Comparison of ENCODE assay signal across 16 cellular contexts in the genomic region with DNA sequence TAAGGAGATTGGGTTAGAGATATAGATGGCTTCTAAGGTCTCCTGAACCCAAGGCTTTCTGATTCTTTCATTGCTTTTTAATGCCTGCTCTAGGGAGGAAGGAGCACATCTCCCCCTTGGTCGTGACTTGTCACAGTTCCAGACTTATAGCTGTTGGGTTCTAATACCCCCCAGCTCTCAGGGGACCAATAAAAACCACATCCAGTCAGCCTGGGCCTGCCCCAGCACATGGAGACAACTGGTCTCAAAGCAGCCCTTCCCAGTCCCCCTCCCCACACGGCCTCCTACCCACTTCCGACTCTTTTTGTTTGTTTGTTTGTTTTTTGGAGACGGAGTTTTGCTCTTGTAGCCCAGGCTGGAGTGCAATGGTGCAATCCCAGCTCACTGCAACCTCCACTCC. TPM values are rescaled to one million over a fixed set of nuclear protein-coding genes. Genes with fewer than 3 reads are reported as not detected.
A peak's percentile ranks its signal among the peaks of the same experiment; 100 is the strongest.
DNase-seq lines count a peak whose midpoint lies in the region; ATAC-seq and TF ChIP-seq lines count a peak whose summit lies in the region.
"Had no signal": no experiment of that assay in that cellular context is flagged by ENCODE, and none has a peak within 500 bp of the region (broad histone marks: within the 10 kb centered on the region; RNA-seq: fewer than 3 reads in every experiment).

No MANE protein-coding gene starts in this region.

- no peaks in the 10 kb centered on the region for H3K27me3 ChIP-seq in upper lobe of right lung
- H3K27me3 ChIP-seq: Peyer's patch had no signal

- no peaks in the 10 kb centered on the region for H3K9me3 ChIP-seq in upper lobe of right lung
- H3K9me3 ChIP-seq: Peyer's patch had no signal

- H3K27me3 Mint-ChIP-seq in stimulated activated naive CD8-positive, alpha-beta T cell treated with anti-CD3 and anti-CD28 coated beads, Interleukin-15, Interleukin-2, amounts not matched to agents 100 ng/mL and 50 ng/mL, for 24 hours: no peaks in the 10 kb centered on the region
- H3K27me3 Mint-ChIP-seq in stimulated activated naive CD8-positive, alpha-beta T cell treated with anti-CD3 and anti-CD28 coated beads, Interleukin-15, amount 100 ng/mL, for 72 hours: no peaks in the 10 kb centered on the region
- no peaks in the 10 kb centered on the region for H3K27me3 Mint-ChIP-seq in chondrocyte (ENCODE audit: low read depth)

- no peak overlapping the region for H3K4me3 Mint-ChIP-seq in stimulated activated naive CD8-positive, alpha-beta T cell treated with anti-CD3 and anti-CD28 coated beads, Interleukin-15, Interleukin-2, amounts not matched to agents 100 ng/mL and 50 ng/mL, for 24 hours
- no peak overlapping the region for H3K4me3 Mint-ChIP-seq in stimulated activated naive CD8-positive, alpha-beta T cell treated with anti-CD3 and anti-CD28 coated beads, Interleukin-15, amount 100 ng/mL, for 72 hours
- H3K4me3 Mint-ChIP-seq in chondrocyte (ENCODE audit: unreplicated experiment): no peak overlapping the region

- ATAC-seq in stimulated activated naive CD8-positive, alpha-beta T cell treated with anti-CD3 and anti-CD28 coated beads, Interleukin-15, amount 100 ng/mL, for 72 hours: no peak
- ATAC-seq in upper lobe of right lung (no peak), HG02623 (IDR thresholded peaks at IDR 0.05; ENCODE audit: unreplicated experiment) (no peak), left lobe of liver (no peak)

- H3K4me1 Mint-ChIP-seq in stimulated activated naive CD8-positive, alpha-beta T cell treated with anti-CD3 and anti-CD28 coated beads, Interleukin-15, Interleukin-2, amounts not matched to agents 100 ng/mL and 50 ng/mL, for 24 hours (ENCODE audit: low read depth): no peaks in the 10 kb centered on the region
- no peaks in the 10 kb centered on the region for H3K4me1 Mint-ChIP-seq in stimulated activated naive CD8-positive, alpha-beta T cell treated with anti-CD3 and anti-CD28 coated beads, Interleukin-15, amount 100 ng/mL, for 72 hours
- peaks cover 7% of the 10 kb centered on the region for H3K4me1 Mint-ChIP-seq in chondrocyte (ENCODE audit: low read depth)

- H3K27ac Mint-ChIP-seq in stimulated activated naive CD8-positive, alpha-beta T cell treated with anti-CD3 and anti-CD28 coated beads, Interleukin-15, Interleukin-2, amounts not matched to agents 100 ng/mL and 50 ng/mL, for 24 hours: peak overlapping the region; percentile 8
- H3K27ac Mint-ChIP-seq in stimulated activated naive CD8-positive, alpha-beta T cell treated with anti-CD3 and anti-CD28 coated beads, Interleukin-15, amount 100 ng/mL, for 72 hours: no peak overlapping the region
- H3K27ac Mint-ChIP-seq in chondrocyte (ENCODE audit: unreplicated experiment): no peak overlapping the region

- H3K27ac ChIP-seq in upper lobe of right lung: no peak overlapping the region
- H3K27ac ChIP-seq: 22Rv1, KMS-11, Peyer's patch had no signal

- H3K36me3 ChIP-seq in upper lobe of right lung: peaks cover 36% of the 10 kb centered on the region

- DNase-seq in DMS 273 (lab: John Stamatoyannopoulos, UW; ENCODE audit: unreplicated experiment) (peak; percentile 40), DMS 273 treated with DMSO at 0.1 percent for 48 hours (lab: John Stamatoyannopoulos, UW) (no peak), chondrocyte (ENCODE audit: low spot score) (peak; percentile 40), upper lobe of right lung (peak; percentile 23), left lobe of liver (ENCODE audit: low spot score) (no peak)
- no peak for DNase-seq in stimulated activated naive CD8-positive, alpha-beta T cell treated with anti-CD3 and anti-CD28 coated beads, Interleukin-15, amount 100 ng/mL, for 72 hours
- DNase-seq: AML-193, MV-4-11, NCI-H187, NCI-H748 treated with DMSO at 0.1 percent for 48 hours had no signal

- H3K9me3 Mint-ChIP-seq in stimulated activated naive CD8-positive, alpha-beta T cell treated with anti-CD3 and anti-CD28 coated beads, Interleukin-15, Interleukin-2, amounts not matched to agents 100 ng/mL and 50 ng/mL, for 24 hours: no peaks in the 10 kb centered on the region
- no peaks in the 10 kb centered on the region for H3K9me3 Mint-ChIP-seq in stimulated activated naive CD8-positive, alpha-beta T cell treated with anti-CD3 and anti-CD28 coated beads, Interleukin-15, amount 100 ng/mL, for 72 hours
- H3K9me3 Mint-ChIP-seq in chondrocyte (ENCODE audit: low read depth): no peaks in the 10 kb centered on the region

- TF ChIP-seq CTCF in chondrocyte (IDR thresholded peaks at IDR 0.05) (no peak), upper lobe of right lung (IDR thresholded peaks at IDR 0.05) (no peak)

- H3K4me1 ChIP-seq in upper lobe of right lung: peaks cover 9% of the 10 kb centered on the region

- H3K4me3 ChIP-seq in upper lobe of right lung: no peak overlapping the region
- H3K4me3 ChIP-seq: GM12878, Peyer's patch had no signal

- intact Hi-C loops in upper lobe of right lung (cut with DNase I): no loop called here

- peaks cover 9% of the 10 kb centered on the region for H3K36me3 Mint-ChIP-seq in stimulated activated naive CD8-positive, alpha-beta T cell treated with anti-CD3 and anti-CD28 coated beads, Interleukin-15, Interleukin-2, amounts not matched to agents 100 ng/mL and 50 ng/mL, for 24 hours (ENCODE audit: low read depth)
- peaks cover 4% of the 10 kb centered on the region for H3K36me3 Mint-ChIP-seq in chondrocyte (ENCODE audit: low read depth)

RNA-seq across cellular contexts. Expression of a gene that starts 23.3 kb away (rescaled TPM):
- total RNA-seq in chondrocyte (152 to 232 TPM (median 222 TPM) in 3 replicates), upper lobe of right lung (275 TPM), left lobe of liver (41.1 TPM)

RNA-seq across cellular contexts. Expression of a gene that starts 52.1 kb away (rescaled TPM):
- total RNA-seq in chondrocyte (0.12 to 0.53 TPM (median 0.13 TPM) in 3 replicates), upper lobe of right lung (not detected), left lobe of liver (0.10 TPM)
- total RNA-seq: GM12878 had no signal

Comparison
In these comparisons a context has a peak if more than half of its experiments do, and no peak if none do; other contexts are left out.
1. DNase-seq: peak in DMS 273 (single experiment), chondrocyte (single experiment) and upper lobe of right lung (single experiment); none in DMS 273 treated with DMSO at 0.1 percent for 48 hours (single experiment), stimulated activated naive CD8-positive, alpha-beta T cell treated with anti-CD3 and anti-CD28 coated beads, Interleukin-15, amount 100 ng/mL, for 72 hours (0 of 2) and left lobe of liver (single experiment).